ENCODE assay signal across 28 cellular contexts in the genomic region with DNA sequence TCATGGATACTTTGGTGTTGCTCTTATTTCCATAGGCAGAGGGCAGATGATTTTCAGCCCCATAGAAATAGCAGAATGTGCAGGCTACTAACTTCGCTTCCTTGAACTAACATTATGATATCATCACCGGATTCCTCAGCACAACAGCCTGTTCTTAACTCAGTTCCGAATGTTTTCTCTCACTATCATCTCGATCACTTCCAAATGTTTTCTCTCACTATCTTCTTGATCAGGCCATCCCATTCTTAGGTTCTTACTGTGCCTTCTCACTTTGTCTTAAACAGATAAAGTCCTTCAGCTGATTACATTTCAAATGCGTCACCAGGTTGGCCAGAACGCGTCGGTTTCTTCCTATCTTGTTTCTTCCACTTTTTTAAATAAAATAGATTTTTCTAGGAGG. TPM values are rescaled to one million over a fixed set of nuclear protein-coding genes. Genes with fewer than 3 reads are reported as not detected.
DNase-seq lines count a peak whose midpoint lies in the region; ATAC-seq and TF ChIP-seq lines count a peak whose summit lies in the region.
"Had no signal": no experiment of that assay in that cellular context is flagged by ENCODE, and none has a peak within 500 bp of the region (broad histone marks: within the 10 kb centered on the region; RNA-seq: fewer than 3 reads in every experiment).

No MANE protein-coding gene starts in this region.

- ATAC-seq in GM23338 (no peak), body of pancreas (peak; percentile 41), HG02798 (IDR thresholded peaks at IDR 0.05; ENCODE audit: poor library complexity, unreplicated experiment) (no peak)
- ATAC-seq: effector memory CD8-positive, alpha-beta T cell; left ventricle myocardium superior; pancreas had no signal

- no peaks in the 10 kb centered on the region for H3K4me1 Mint-ChIP-seq in GM23338
- H3K4me1 Mint-ChIP-seq: activated naive CD4-positive, alpha-beta T cell treated with anti-CD3 and anti-CD28 coated beads, Interleukin-2, amount 10 ng/mL, durations not matched to agents 7 days and 5 days had no signal

- peaks cover 4% of the 10 kb centered on the region for H3K9me2 ChIP-seq in GM23338 (ENCODE audit: insufficient read depth)

- TF ChIP-seq CTCF in GM23338 (conservative IDR thresholded peaks at IDR 0.05; ENCODE audit: low read depth in 2 of 2) (no peak), body of pancreas (IDR thresholded peaks at IDR 0.05) (no peak), lower leg skin (IDR thresholded peaks at IDR 0.05) (no peak)

- intact Hi-C loops in body of pancreas (cut with DNase I) (no loop called here), lower leg skin (cut with DNase I; ENCODE audit: low total_unique reads) (no loop called here)

- H3K4me3 Mint-ChIP-seq in GM23338: no peak overlapping the region
- H3K4me3 Mint-ChIP-seq: activated CD4-positive, alpha-beta memory T cell treated with anti-CD3 and anti-CD28 coated beads for 36 hours; activated naive CD4-positive, alpha-beta T cell treated with anti-CD3 and anti-CD28 coated beads, Interleukin-2, amount 10 ng/mL, durations not matched to agents 7 days and 5 days; activated T-helper 1 cell treated with anti-CD3 and anti-CD28 coated beads, Interleukin-12 subunit alpha, Interleukin-12 subunit beta, Interleukin-2, Interleukin-4 antibody, amounts not matched to agents 30 ng/mL and 10 ng/mL and 1 ng/mL, durations not matched to agents 14 hours and 24 hours and 36 hours; CD14-positive monocyte; effector memory CD8-positive, alpha-beta T cell; nephron progenitor cell had no signal

- no peak for TF ChIP-seq POLR2A in body of pancreas (IDR thresholded peaks at IDR 0.05)
- no peak for TF ChIP-seq POLR2A in lower leg skin (IDR thresholded peaks at IDR 0.05)

- H3K27ac ChIP-seq in GM23338 (ENCODE audit: low read depth): no peak overlapping the region
- no peak overlapping the region for H3K27ac ChIP-seq in body of pancreas
- H3K27ac ChIP-seq: esophagus squamous epithelium, pancreas, SJCRH30, transverse colon had no signal

- H3K27ac Mint-ChIP-seq in GM23338: no peak overlapping the region
- H3K27ac Mint-ChIP-seq: activated CD4-positive, alpha-beta memory T cell treated with anti-CD3 and anti-CD28 coated beads for 36 hours; activated naive CD4-positive, alpha-beta T cell treated with anti-CD3 and anti-CD28 coated beads, Interleukin-2, amount 10 ng/mL, durations not matched to agents 7 days and 5 days; activated T-helper 1 cell treated with anti-CD3 and anti-CD28 coated beads, Interleukin-12 subunit alpha, Interleukin-12 subunit beta, Interleukin-2, Interleukin-4 antibody, amounts not matched to agents 30 ng/mL and 10 ng/mL and 1 ng/mL, durations not matched to agents 14 hours and 24 hours and 36 hours; CD14-positive monocyte; effector memory CD8-positive, alpha-beta T cell; nephron progenitor cell had no signal

- H3K9me3 ChIP-seq in body of pancreas: no peaks in the 10 kb centered on the region
- H3K9me3 ChIP-seq: breast epithelium, esophagus squamous epithelium, pancreas, SJCRH30, transverse colon had no signal

- H2AFZ ChIP-seq in GM23338: peak overlapping the region; percentile 40; the same call in 1 of the 2 replicates

- H3K36me3 ChIP-seq in GM23338 (ENCODE audit: insufficient read depth) (no peaks in the 10 kb centered on the region), body of pancreas (replicated peaks in 1 of 2; ENCODE audit: insufficient read depth in 1 of 2, low read depth in 2 of 2) (no peaks in the 10 kb centered on the region)
- H3K36me3 ChIP-seq: breast epithelium, esophagus squamous epithelium, pancreas, SJCRH30, transverse colon had no signal

- no peaks in the 10 kb centered on the region for H3K36me3 Mint-ChIP-seq in GM23338 (ENCODE audit: low read depth)
- H3K36me3 Mint-ChIP-seq: activated CD4-positive, alpha-beta memory T cell treated with anti-CD3 and anti-CD28 coated beads for 36 hours; activated naive CD4-positive, alpha-beta T cell treated with anti-CD3 and anti-CD28 coated beads, Interleukin-2, amount 10 ng/mL, durations not matched to agents 7 days and 5 days; CD14-positive monocyte had no signal

- no peak for DNase-seq in GM23338 (ENCODE audit: low spot score)
- no peak for DNase-seq in body of pancreas
- DNase-seq in iris pigment epithelial cell (ENCODE audit: low read depth): peak; percentile 56
- DNase-seq in DMS79 (lab: John Stamatoyannopoulos, UW): no peak
- no peak for DNase-seq in lower leg skin (ENCODE audit: low spot score in 2 of 2)
- DNase-seq in stimulated activated CD8-positive, alpha-beta memory T cell treated with anti-CD3 and anti-CD28 coated beads, Interleukin-4, amount 100 ng/mL, for 48 hours: no peak
- DNase-seq: activated CD4-positive, alpha-beta memory T cell treated with anti-CD3 and anti-CD28 coated beads for 36 hours; activated CD4-positive, CD25-positive, alpha-beta regulatory T cell; activated CD8-positive, alpha-beta memory T cell treated with anti-CD3 and anti-CD28 coated beads, Interleukin-2, amount 50 U/mL, for 4 hours; activated naive CD4-positive, alpha-beta T cell treated with anti-CD3 and anti-CD28 coated beads, Interleukin-2, amount 10 ng/mL, durations not matched to agents 7 days and 5 days; amniotic stem cell; effector memory CD8-positive, alpha-beta T cell; esophagus squamous epithelium; left ventricle myocardium superior; NCI-H1105; NCI-H2029 treated with DMSO at 0.1 percent for 48 hours; NCI-H226; NCI-H774; nephron progenitor cell; pancreas; SJCRH30; small intestine; stimulated activated CD4-positive, alpha-beta T cell treated with anti-CD3 and anti-CD28 coated beads, Interleukin-2, amount 100 ng/mL, for 24 hours; transverse colon had no signal

- no peaks in the 10 kb centered on the region for H3K79me2 ChIP-seq in GM23338 (replicated peaks; ENCODE audit: insufficient read depth)

- H4K20me1 ChIP-seq in GM23338 (replicated peaks; ENCODE audit: insufficient read depth): no peaks in the 10 kb centered on the region

- no peaks in the 10 kb centered on the region for H3F3A ChIP-seq in GM23338 (replicated peaks; ENCODE audit: low read depth)

- H3K4me2 ChIP-seq in GM23338: no peak overlapping the region

- H3K4me1 ChIP-seq in GM23338 (ENCODE audit: insufficient read depth) (peaks cover 3% of the 10 kb centered on the region; the same call in 1 of the 2 replicates), body of pancreas (peaks cover 27% of the 10 kb centered on the region)
- H3K4me1 ChIP-seq: breast epithelium, SJCRH30, transverse colon had no signal

- H3K4me3 ChIP-seq in GM23338 (no peak overlapping the region), body of pancreas (no peak overlapping the region), lower leg skin (ENCODE audit: low read depth, poor library complexity, severe bottlenecking) (no peak overlapping the region)
- H3K4me3 ChIP-seq: breast epithelium, esophagus squamous epithelium, pancreas, SJCRH30, transverse colon had no signal

- no peaks in the 10 kb centered on the region for H3K9me3 Mint-ChIP-seq in GM23338
- H3K9me3 Mint-ChIP-seq: activated CD4-positive, alpha-beta memory T cell treated with anti-CD3 and anti-CD28 coated beads for 36 hours; activated naive CD4-positive, alpha-beta T cell treated with anti-CD3 and anti-CD28 coated beads, Interleukin-2, amount 10 ng/mL, durations not matched to agents 7 days and 5 days; activated T-helper 1 cell treated with anti-CD3 and anti-CD28 coated beads, Interleukin-12 subunit alpha, Interleukin-12 subunit beta, Interleukin-2, Interleukin-4 antibody, amounts not matched to agents 30 ng/mL and 10 ng/mL and 1 ng/mL, durations not matched to agents 14 hours and 24 hours and 36 hours; CD14-positive monocyte; effector memory CD8-positive, alpha-beta T cell had no signal

- 28% methylated on average over 8 of the region's 8 CpGs for WGBS in body of pancreas, 2 donors
- 78 to 88% methylated on average over 8 of the region's 8 CpGs for WGBS in lower leg skin, 2 donors

- H3K27me3 Mint-ChIP-seq in GM23338 (ENCODE audit: insufficient read depth, low read depth, poor library complexity): no peaks in the 10 kb centered on the region
- H3K27me3 Mint-ChIP-seq: activated CD4-positive, alpha-beta memory T cell treated with anti-CD3 and anti-CD28 coated beads for 36 hours; effector memory CD8-positive, alpha-beta T cell had no signal

- H3K27me3 ChIP-seq in GM23338 (ENCODE audit: insufficient read depth) (no peaks in the 10 kb centered on the region), body of pancreas (no peaks in the 10 kb centered on the region)
- H3K27me3 ChIP-seq: breast epithelium, esophagus squamous epithelium, pancreas, transverse colon had no signal

TF ChIP-seq in GM23338, 12 proteins besides CTCF, POLR2A, EP300 and RAD21 (continues in another document):
- no peak for TF ChIP-seq ZNF331 (CRISPR knock-in tag; IDR thresholded peaks at IDR 0.05; ENCODE audit: low read depth)
- TF ChIP-seq, protein P1, sequence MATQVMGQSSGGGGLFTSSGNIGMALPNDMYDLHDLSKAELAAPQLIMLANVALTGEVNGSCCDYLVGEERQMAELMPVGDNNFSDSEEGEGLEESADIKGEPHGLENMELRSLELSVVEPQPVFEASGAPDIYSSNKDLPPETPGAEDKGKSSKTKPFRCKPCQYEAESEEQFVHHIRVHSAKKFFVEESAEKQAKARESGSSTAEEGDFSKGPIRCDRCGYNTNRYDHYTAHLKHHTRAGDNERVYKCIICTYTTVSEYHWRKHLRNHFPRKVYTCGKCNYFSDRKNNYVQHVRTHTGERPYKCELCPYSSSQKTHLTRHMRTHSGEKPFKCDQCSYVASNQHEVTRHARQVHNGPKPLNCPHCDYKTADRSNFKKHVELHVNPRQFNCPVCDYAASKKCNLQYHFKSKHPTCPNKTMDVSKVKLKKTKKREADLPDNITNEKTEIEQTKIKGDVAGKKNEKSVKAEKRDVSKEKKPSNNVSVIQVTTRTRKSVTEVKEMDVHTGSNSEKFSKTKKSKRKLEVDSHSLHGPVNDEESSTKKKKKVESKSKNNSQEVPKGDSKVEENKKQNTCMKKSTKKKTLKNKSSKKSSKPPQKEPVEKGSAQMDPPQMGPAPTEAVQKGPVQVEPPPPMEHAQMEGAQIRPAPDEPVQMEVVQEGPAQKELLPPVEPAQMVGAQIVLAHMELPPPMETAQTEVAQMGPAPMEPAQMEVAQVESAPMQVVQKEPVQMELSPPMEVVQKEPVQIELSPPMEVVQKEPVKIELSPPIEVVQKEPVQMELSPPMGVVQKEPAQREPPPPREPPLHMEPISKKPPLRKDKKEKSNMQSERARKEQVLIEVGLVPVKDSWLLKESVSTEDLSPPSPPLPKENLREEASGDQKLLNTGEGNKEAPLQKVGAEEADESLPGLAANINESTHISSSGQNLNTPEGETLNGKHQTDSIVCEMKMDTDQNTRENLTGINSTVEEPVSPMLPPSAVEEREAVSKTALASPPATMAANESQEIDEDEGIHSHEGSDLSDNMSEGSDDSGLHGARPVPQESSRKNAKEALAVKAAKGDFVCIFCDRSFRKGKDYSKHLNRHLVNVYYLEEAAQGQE (IDR thresholded peaks at IDR 0.05; ENCODE audit: unreplicated experiment): no peak

RNA-seq across cellular contexts. Expression of a gene that starts 11.4 kb away (rescaled TPM):
- total RNA-seq in GM23338 (2014; rRNA removed; shearing (Covaris generic)): 39.2 and 41.2 TPM in 2 replicates
- polyA plus RNA-seq in GM23338 (2016; fragmentation: Nextera tagmentation; extraction: Ambion mirVana): 10.3 and 11.2 TPM in 2 replicates
- total RNA-seq in body of pancreas: 10 to 100 TPM; 26.4 to 29.1 TPM
- total RNA-seq in lower leg skin: 10 to 100 TPM; 54.2 to 63.5 (median 59.5) TPM

RNA-seq across cellular contexts. Expression of a gene that starts 33.4 kb away (rescaled TPM):
- 38.3 and 41.5 TPM in 2 replicates for total RNA-seq in GM23338 (2014; rRNA removed; shearing (Covaris generic))
- 17.6 and 30.1 TPM in 2 replicates for polyA plus RNA-seq in GM23338 (2016; fragmentation: Nextera tagmentation; extraction: Ambion mirVana)
- total RNA-seq in body of pancreas (10 to 100 TPM; 30.7 to 34.2 TPM), lower leg skin (10 to 100 TPM; 14.8 to 22.4 (median 18.2) TPM)
